In genomic region chr13:30448441-30448840, GRCh38 we compare ENCODE assay signal across 1 cellular context.
A peak's percentile ranks its signal among the peaks of the same experiment; 100 is the strongest.
TF ChIP-seq lines count a peak whose summit lies in the region.

No MANE protein-coding gene starts in this region.

TF ChIP-seq in GM12878, 131 proteins besides CTCF, POLR2A, EP300 and RAD21:
- TF ChIP-seq ZSCAN29 (IDR thresholded peaks at IDR 0.05), result no peak
- TF ChIP-seq, protein P1, sequence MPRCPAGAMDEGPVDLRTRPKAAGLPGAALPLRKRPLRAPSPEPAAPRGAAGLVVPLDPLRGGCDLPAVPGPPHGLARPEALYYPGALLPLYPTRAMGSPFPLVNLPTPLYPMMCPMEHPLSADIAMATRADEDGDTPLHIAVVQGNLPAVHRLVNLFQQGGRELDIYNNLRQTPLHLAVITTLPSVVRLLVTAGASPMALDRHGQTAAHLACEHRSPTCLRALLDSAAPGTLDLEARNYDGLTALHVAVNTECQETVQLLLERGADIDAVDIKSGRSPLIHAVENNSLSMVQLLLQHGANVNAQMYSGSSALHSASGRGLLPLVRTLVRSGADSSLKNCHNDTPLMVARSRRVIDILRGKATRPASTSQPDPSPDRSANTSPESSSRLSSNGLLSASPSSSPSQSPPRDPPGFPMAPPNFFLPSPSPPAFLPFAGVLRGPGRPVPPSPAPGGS (IDR thresholded peaks at IDR 0.05; ENCODE audit: borderline replicate concordance, insufficient read depth, low read depth, low read length, poor library complexity, severe bottlenecking), result peak; percentile 58
